In the genomic region with DNA sequence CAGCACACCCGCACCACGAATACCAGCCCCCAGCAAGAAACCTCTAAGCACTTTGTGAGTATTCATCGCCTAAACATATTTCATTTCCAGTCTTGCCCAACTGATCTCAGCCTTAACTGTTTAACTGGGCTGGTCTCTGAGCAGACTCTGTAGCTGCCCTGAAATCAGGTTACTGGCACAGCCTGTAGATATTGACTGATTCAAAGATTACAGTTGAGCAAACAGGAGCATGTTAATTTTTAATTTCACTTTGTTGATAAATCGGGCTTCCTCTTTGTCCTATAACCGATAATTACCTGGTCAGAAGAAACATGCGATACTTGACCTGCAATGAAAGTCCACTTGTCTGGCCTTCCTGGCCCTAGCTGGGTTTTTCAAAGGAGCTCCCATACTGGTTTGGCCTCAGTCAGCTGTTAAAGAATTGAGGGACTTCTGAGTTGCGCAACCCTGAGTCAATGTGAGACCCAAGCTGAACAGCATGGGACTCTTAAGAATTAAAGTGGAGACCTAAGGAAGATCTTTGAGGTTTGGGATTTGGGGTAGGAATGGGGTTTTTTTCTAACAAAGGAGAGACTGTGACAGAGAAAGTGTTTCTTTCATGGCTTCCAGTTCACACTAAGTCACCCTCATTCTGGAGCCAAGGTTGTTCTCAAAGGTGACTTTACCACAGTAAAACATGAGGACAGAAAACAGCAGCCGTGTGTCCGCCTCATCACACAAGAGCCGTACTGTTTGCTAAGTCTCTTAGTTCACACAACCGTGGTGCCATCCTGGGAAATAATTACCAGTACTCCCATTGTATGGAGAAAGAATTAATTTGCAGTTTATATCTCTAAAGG, we compare ENCODE assay signal across 1 cellular context.
A peak's percentile ranks its signal among the peaks of the same experiment; 100 is the strongest.
TF ChIP-seq lines count a peak whose summit lies in the region.

No MANE protein-coding gene starts in this region.

TF ChIP-seq in HepG2, 621 proteins besides CTCF, POLR2A, EP300 and RAD21 (continued from another document and continues in another):
- TF ChIP-seq ZNF329 (CRISPR knock-in tag; IDR thresholded peaks at IDR 0.05; ENCODE audit: low read depth): no peak
- TF ChIP-seq, protein P1, sequence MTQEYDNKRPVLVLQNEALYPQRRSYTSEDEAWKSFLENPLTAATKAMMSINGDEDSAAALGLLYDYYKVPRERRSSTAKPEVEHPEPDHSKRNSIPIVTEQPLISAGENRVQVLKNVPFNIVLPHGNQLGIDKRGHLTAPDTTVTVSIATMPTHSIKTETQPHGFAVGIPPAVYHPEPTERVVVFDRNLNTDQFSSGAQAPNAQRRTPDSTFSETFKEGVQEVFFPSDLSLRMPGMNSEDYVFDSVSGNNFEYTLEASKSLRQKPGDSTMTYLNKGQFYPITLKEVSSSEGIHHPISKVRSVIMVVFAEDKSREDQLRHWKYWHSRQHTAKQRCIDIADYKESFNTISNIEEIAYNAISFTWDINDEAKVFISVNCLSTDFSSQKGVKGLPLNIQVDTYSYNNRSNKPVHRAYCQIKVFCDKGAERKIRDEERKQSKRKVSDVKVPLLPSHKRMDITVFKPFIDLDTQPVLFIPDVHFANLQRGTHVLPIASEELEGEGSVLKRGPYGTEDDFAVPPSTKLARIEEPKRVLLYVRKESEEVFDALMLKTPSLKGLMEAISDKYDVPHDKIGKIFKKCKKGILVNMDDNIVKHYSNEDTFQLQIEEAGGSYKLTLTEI (CRISPR knock-in tag; conservative IDR thresholded peaks at IDR 0.05): no peak
- TF ChIP-seq FIP1L1 (IDR thresholded peaks at IDR 0.05; ENCODE audit: borderline replicate concordance, insufficient read depth, low read depth, low read length): no peak
- TF ChIP-seq JARID2 (CRISPR knock-in tag; IDR thresholded peaks at IDR 0.05; ENCODE audit: insufficient replicate concordance): no peak
- TF ChIP-seq ZNF383 (CRISPR knock-in tag; IDR thresholded peaks at IDR 0.05; ENCODE audit: borderline replicate concordance): no peak
- no peak for TF ChIP-seq TAF15 (IDR thresholded peaks at IDR 0.05; ENCODE audit: low read depth, low read length, poor library complexity, severe bottlenecking)
- peak; percentile 84 for TF ChIP-seq KDM6A (CRISPR knock-in tag; IDR thresholded peaks at IDR 0.05; ENCODE audit: low read depth)
- TF ChIP-seq, protein P2, sequence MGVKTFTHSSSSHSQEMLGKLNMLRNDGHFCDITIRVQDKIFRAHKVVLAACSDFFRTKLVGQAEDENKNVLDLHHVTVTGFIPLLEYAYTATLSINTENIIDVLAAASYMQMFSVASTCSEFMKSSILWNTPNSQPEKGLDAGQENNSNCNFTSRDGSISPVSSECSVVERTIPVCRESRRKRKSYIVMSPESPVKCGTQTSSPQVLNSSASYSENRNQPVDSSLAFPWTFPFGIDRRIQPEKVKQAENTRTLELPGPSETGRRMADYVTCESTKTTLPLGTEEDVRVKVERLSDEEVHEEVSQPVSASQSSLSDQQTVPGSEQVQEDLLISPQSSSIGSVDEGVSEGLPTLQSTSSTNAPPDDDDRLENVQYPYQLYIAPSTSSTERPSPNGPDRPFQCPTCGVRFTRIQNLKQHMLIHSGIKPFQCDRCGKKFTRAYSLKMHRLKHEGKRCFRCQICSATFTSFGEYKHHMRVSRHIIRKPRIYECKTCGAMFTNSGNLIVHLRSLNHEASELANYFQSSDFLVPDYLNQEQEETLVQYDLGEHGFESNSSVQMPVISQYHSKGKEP (CRISPR knock-in tag; IDR thresholded peaks at IDR 0.05): no peak
- TF ChIP-seq, protein P3, sequence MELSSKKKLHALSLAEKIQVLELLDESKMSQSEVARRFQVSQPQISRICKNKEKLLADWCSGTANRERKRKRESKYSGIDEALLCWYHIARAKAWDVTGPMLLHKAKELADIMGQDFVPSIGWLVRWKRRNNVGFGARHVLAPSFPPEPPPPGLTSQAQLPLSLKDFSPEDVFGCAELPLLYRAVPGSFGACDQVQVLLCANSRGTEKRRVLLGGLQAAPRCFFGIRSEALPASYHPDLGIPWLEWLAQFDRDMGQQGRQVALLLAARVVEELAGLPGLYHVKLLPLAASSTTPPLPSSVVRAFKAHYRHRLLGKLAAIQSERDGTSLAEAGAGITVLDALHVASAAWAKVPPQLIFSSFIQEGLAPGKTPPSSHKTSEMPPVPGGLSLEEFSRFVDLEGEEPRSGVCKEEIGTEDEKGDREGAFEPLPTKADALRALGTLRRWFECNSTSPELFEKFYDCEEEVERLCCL (CRISPR knock-in tag; IDR thresholded peaks at IDR 0.05; ENCODE audit: borderline replicate concordance): no peak
- no peak for TF ChIP-seq ZFP36L2 (CRISPR knock-in tag; IDR thresholded peaks at IDR 0.05)
- TF ChIP-seq MED1 (CRISPR knock-in tag; IDR thresholded peaks at IDR 0.05): peak; percentile 91
- TF ChIP-seq DMAP1 (CRISPR knock-in tag; IDR thresholded peaks at IDR 0.05): peak; percentile 37; the same call in 1 of the 2 replicates
- TF ChIP-seq RARG (CRISPR knock-in tag; IDR thresholded peaks at IDR 0.05; ENCODE audit: low read depth): no peak
- TF ChIP-seq HNRNPLL (IDR thresholded peaks at IDR 0.05; ENCODE audit: low read depth, low read length, poor library complexity, severe bottlenecking): no peak
- TF ChIP-seq MZF1 (CRISPR knock-in tag; IDR thresholded peaks at IDR 0.05; ENCODE audit: borderline replicate concordance): no peak
- no peak for TF ChIP-seq ZNF749 (CRISPR knock-in tag; IDR thresholded peaks at IDR 0.05; ENCODE audit: borderline replicate concordance)
- TF ChIP-seq ZNF136 (CRISPR knock-in tag; IDR thresholded peaks at IDR 0.05; ENCODE audit: low read depth): peak; percentile 77; the same call in 1 of the 2 replicates
- TF ChIP-seq, protein P4, sequence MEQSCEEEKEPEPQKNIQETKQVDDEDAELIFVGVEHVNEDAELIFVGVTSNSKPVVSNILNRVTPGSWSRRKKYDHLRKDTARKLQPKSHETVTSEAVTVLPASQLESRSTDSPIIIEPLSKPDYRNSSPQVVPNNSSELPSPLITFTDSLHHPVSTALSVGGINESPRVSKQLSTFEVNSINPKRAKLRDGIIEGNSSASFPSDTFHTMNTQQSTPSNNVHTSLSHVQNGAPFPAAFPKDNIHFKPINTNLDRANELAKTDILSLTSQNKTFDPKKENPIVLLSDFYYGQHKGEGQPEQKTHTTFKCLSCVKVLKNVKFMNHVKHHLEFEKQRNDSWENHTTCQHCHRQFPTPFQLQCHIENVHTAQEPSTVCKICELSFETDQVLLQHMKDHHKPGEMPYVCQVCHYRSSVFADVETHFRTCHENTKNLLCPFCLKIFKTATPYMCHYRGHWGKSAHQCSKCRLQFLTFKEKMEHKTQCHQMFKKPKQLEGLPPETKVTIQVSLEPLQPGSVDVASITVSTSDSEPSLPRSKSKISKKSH (CRISPR knock-in tag; IDR thresholded peaks at IDR 0.05; ENCODE audit: borderline replicate concordance): no peak
- no peak for TF ChIP-seq ZKSCAN1 (IDR thresholded peaks at IDR 0.05; ENCODE audit: low read length)
- no peak for TF ChIP-seq ZNF75D (CRISPR knock-in tag; IDR thresholded peaks at IDR 0.05; ENCODE audit: borderline replicate concordance)
- TF ChIP-seq, protein P5, sequence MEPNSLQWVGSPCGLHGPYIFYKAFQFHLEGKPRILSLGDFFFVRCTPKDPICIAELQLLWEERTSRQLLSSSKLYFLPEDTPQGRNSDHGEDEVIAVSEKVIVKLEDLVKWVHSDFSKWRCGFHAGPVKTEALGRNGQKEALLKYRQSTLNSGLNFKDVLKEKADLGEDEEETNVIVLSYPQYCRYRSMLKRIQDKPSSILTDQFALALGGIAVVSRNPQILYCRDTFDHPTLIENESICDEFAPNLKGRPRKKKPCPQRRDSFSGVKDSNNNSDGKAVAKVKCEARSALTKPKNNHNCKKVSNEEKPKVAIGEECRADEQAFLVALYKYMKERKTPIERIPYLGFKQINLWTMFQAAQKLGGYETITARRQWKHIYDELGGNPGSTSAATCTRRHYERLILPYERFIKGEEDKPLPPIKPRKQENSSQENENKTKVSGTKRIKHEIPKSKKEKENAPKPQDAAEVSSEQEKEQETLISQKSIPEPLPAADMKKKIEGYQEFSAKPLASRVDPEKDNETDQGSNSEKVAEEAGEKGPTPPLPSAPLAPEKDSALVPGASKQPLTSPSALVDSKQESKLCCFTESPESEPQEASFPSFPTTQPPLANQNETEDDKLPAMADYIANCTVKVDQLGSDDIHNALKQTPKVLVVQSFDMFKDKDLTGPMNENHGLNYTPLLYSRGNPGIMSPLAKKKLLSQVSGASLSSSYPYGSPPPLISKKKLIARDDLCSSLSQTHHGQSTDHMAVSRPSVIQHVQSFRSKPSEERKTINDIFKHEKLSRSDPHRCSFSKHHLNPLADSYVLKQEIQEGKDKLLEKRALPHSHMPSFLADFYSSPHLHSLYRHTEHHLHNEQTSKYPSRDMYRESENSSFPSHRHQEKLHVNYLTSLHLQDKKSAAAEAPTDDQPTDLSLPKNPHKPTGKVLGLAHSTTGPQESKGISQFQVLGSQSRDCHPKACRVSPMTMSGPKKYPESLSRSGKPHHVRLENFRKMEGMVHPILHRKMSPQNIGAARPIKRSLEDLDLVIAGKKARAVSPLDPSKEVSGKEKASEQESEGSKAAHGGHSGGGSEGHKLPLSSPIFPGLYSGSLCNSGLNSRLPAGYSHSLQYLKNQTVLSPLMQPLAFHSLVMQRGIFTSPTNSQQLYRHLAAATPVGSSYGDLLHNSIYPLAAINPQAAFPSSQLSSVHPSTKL (CRISPR knock-in tag; IDR thresholded peaks at IDR 0.05): peak; percentile 87
- TF ChIP-seq ZEB1 (IDR thresholded peaks at IDR 0.05; ENCODE audit: insufficient replicate concordance, low read depth): peak; percentile 65
- no peak for TF ChIP-seq AGO2 (optimal IDR thresholded peaks at IDR 0.05; ENCODE audit: low read depth, low read length)
- TF ChIP-seq KDM2A (CRISPR knock-in tag; IDR thresholded peaks at IDR 0.05; ENCODE audit: borderline replicate concordance, low read depth): peak; percentile 34; the same call in 1 of the 2 replicates
- TF ChIP-seq, protein P6, sequence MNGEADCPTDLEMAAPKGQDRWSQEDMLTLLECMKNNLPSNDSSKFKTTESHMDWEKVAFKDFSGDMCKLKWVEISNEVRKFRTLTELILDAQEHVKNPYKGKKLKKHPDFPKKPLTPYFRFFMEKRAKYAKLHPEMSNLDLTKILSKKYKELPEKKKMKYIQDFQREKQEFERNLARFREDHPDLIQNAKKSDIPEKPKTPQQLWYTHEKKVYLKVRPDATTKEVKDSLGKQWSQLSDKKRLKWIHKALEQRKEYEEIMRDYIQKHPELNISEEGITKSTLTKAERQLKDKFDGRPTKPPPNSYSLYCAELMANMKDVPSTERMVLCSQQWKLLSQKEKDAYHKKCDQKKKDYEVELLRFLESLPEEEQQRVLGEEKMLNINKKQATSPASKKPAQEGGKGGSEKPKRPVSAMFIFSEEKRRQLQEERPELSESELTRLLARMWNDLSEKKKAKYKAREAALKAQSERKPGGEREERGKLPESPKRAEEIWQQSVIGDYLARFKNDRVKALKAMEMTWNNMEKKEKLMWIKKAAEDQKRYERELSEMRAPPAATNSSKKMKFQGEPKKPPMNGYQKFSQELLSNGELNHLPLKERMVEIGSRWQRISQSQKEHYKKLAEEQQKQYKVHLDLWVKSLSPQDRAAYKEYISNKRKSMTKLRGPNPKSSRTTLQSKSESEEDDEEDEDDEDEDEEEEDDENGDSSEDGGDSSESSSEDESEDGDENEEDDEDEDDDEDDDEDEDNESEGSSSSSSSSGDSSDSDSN (CRISPR knock-in tag; IDR thresholded peaks at IDR 0.05): peak; percentile 36
- TF ChIP-seq TEAD2 (CRISPR knock-in tag; IDR thresholded peaks at IDR 0.05): no peak
- no peak for TF ChIP-seq ZNF350 (CRISPR knock-in tag; IDR thresholded peaks at IDR 0.05; ENCODE audit: borderline replicate concordance, low read depth)
- TF ChIP-seq GATA4 (IDR thresholded peaks at IDR 0.05; ENCODE audit: borderline replicate concordance, low read depth): peak; percentile 59; the same call in 1 of the 2 replicates
- TF ChIP-seq ZNF839 (CRISPR knock-in tag; IDR thresholded peaks at IDR 0.05; ENCODE audit: borderline replicate concordance): no peak
- TF ChIP-seq ZMAT3 (CRISPR knock-in tag; conservative IDR thresholded peaks at IDR 0.05): peak; percentile 73; the same call in 1 of the 2 replicates
- TF ChIP-seq DPF2 (CRISPR knock-in tag; IDR thresholded peaks at IDR 0.05; ENCODE audit: borderline replicate concordance, low read depth): peak; percentile 63
- TF ChIP-seq SPEN (CRISPR knock-in tag; IDR thresholded peaks at IDR 0.05; ENCODE audit: low read depth): no peak
- no peak for TF ChIP-seq ZSCAN25 (CRISPR knock-in tag; IDR thresholded peaks at IDR 0.05)
- TF ChIP-seq ZNF564 (CRISPR knock-in tag; IDR thresholded peaks at IDR 0.05): no peak
- TF ChIP-seq, protein P7, sequence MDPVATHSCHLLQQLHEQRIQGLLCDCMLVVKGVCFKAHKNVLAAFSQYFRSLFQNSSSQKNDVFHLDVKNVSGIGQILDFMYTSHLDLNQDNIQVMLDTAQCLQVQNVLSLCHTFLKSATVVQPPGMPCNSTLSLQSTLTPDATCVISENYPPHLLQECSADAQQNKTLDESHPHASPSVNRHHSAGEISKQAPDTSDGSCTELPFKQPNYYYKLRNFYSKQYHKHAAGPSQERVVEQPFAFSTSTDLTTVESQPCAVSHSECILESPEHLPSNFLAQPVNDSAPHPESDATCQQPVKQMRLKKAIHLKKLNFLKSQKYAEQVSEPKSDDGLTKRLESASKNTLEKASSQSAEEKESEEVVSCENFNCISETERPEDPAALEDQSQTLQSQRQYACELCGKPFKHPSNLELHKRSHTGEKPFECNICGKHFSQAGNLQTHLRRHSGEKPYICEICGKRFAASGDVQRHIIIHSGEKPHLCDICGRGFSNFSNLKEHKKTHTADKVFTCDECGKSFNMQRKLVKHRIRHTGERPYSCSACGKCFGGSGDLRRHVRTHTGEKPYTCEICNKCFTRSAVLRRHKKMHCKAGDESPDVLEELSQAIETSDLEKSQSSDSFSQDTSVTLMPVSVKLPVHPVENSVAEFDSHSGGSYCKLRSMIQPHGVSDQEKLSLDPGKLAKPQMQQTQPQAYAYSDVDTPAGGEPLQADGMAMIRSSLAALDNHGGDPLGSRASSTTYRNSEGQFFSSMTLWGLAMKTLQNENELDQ (CRISPR knock-in tag; IDR thresholded peaks at IDR 0.05; ENCODE audit: borderline replicate concordance): no peak
- TF ChIP-seq SUZ12 (IDR thresholded peaks at IDR 0.05; ENCODE audit: low read depth, low read length): no peak
- TF ChIP-seq, protein P8, sequence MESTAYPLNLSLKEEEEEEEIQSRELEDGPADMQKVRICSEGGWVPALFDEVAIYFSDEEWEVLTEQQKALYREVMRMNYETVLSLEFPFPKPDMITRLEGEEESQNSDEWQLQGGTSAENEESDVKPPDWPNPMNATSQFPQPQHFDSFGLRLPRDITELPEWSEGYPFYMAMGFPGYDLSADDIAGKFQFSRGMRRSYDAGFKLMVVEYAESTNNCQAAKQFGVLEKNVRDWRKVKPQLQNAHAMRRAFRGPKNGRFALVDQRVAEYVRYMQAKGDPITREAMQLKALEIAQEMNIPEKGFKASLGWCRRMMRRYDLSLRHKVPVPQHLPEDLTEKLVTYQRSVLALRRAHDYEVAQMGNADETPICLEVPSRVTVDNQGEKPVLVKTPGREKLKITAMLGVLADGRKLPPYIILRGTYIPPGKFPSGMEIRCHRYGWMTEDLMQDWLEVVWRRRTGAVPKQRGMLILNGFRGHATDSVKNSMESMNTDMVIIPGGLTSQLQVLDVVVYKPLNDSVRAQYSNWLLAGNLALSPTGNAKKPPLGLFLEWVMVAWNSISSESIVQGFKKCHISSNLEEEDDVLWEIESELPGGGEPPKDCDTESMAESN (CRISPR knock-in tag; conservative IDR thresholded peaks at IDR 0.05): no peak; the same call in 1 of the 2 replicates
- TF ChIP-seq HDAC1 (CRISPR knock-in tag; IDR thresholded peaks at IDR 0.05): peak; percentile 83
- no peak for TF ChIP-seq ZNF543 (CRISPR knock-in tag; IDR thresholded peaks at IDR 0.05)
